13 cellular contexts compared by ENCODE assay signal in the genomic region with DNA sequence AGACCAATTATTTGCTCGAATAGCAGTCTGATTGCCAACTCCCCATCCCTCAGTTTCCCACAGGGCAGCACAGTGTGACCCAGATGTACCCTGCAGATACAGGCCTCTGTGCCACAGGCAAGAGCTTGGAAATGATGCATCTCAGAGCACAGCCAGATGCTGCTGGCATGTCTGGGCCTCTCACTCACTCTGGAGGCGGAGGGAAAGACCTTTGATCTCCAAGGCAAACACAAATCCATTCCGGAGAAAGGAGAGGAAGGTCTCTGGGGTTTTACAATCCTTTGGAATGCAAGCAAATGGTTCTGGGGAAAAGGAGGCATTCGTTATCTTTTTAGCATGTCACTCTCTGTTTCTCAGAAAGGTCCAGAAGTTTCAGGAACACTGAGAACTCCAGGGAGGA.
DNase-seq lines count a peak whose midpoint lies in the region; FAIRE-seq and TF ChIP-seq lines count a peak whose summit lies in the region.
"Had no signal": no experiment of that assay in that cellular context is flagged by ENCODE, and none has a peak within 500 bp of the region (broad histone marks: within the 10 kb centered on the region; RNA-seq: fewer than 3 reads in every experiment).

No MANE protein-coding gene starts in this region.

- no peak for FAIRE-seq in small intestine (lab: Jason Lieb, UNC)
- FAIRE-seq: kidney had no signal

- no peak overlapping the region for H3K27ac ChIP-seq in iPS DF 6.9 (ENCODE audit: low read length)
- no peak overlapping the region for H3K27ac ChIP-seq in small intestine (ENCODE audit: low read depth in 1 of 2, low read length in 1 of 2)
- H3K27ac ChIP-seq: thoracic aorta had no signal

- H3K9ac ChIP-seq in adipocyte (ENCODE audit: low read length): no peak overlapping the region

- no peak for TF ChIP-seq POLR2A in erythroblast (IDR thresholded peaks at IDR 0.05; ENCODE audit: low read length)

- WGBS in iPS DF 6.9 (ENCODE audit: insufficient coverage, insufficient read length): no CpG with 5 or more reads among the region's 4 CpGs
- 13 to 40% (median 26%) methylated on average over 4 of the region's 4 CpGs for WGBS in small intestine, 3 donors

- H3K36me3 ChIP-seq in adipocyte (ENCODE audit: control insufficient read depth, insufficient read depth, low read length, severe bottlenecking) (no peaks in the 10 kb centered on the region), iPS DF 6.9 (ENCODE audit: control insufficient read depth, insufficient read depth, low read length) (no peaks in the 10 kb centered on the region), small intestine (ENCODE audit: control insufficient read depth in 2 of 2, insufficient read depth in 2 of 2, low read length in 2 of 2) (no peaks in the 10 kb centered on the region)
- H3K36me3 ChIP-seq: thoracic aorta had no signal

- H3K9me3 ChIP-seq in adipocyte (ENCODE audit: control insufficient read depth, low read length): no peaks in the 10 kb centered on the region
- H3K9me3 ChIP-seq in iPS DF 6.9 (ENCODE audit: control insufficient read depth, insufficient read depth, low read length): no peaks in the 10 kb centered on the region; the same call in 1 of the 2 replicates
- H3K9me3 ChIP-seq in small intestine (ENCODE audit: control insufficient read depth, low read depth): no peaks in the 10 kb centered on the region
- H3K9me3 ChIP-seq: thoracic aorta had no signal

- DNase-seq in HT-29 (ENCODE audit: low spot score) (peak; percentile 41), adipocyte (ENCODE audit: low read depth) (peak; percentile 54), iPS DF 6.9 (ENCODE audit: low read depth, low spot score) (peak; percentile 16), small intestine (peak; percentile 84), middle frontal gyrus (ENCODE audit: extremely low spot score, low spot score) (no peak), erythroblast (lab: John Stamatoyannopoulos, UW) (no peak)
- DNase-seq in stimulated activated CD4-positive, alpha-beta T cell treated with anti-CD3 and anti-CD28 coated beads, Interleukin-2, amount 100 ng/mL, for 48 hours: no peak
- DNase-seq: activated CD4-positive, alpha-beta T cell treated with anti-CD3 and anti-CD28 coated beads, Interleukin-2, amount 10 ng/mL, durations not matched to agents 24 days and 14 days; kidney; MM.1S; T-helper 1 cell had no signal

- H3K27me3 ChIP-seq in adipocyte (replicated peaks; ENCODE audit: control insufficient read depth, insufficient read depth, low read length): no peaks in the 10 kb centered on the region
- no peaks in the 10 kb centered on the region for H3K27me3 ChIP-seq in iPS DF 6.9 (ENCODE audit: control insufficient read depth, insufficient read depth, low read length)
- no peaks in the 10 kb centered on the region for H3K27me3 ChIP-seq in small intestine (ENCODE audit: control insufficient read depth in 2 of 2, insufficient read depth in 2 of 2, low read length in 2 of 2)

- peaks cover 28% of the 10 kb centered on the region for H3K4me1 ChIP-seq in adipocyte (ENCODE audit: control insufficient read depth, insufficient read depth, low read length)
- peaks cover 1% of the 10 kb centered on the region; the same call in 1 of the 2 replicates for H3K4me1 ChIP-seq in iPS DF 6.9 (ENCODE audit: control insufficient read depth, insufficient read depth, low read length)
- H3K4me1 ChIP-seq in small intestine (ENCODE audit: control insufficient read depth in 2 of 2, insufficient read depth in 1 of 2, low read depth in 1 of 2, low read length in 1 of 2): peaks cover 4 to 7% of the 10 kb centered on the region in 2 donors

- H3K4me3 ChIP-seq in adipocyte (ENCODE audit: low read length) (no peak overlapping the region), iPS DF 6.9 (ENCODE audit: low read length) (no peak overlapping the region), small intestine (ENCODE audit: low read depth in 1 of 2, low read length in 2 of 2) (no peak overlapping the region)
- H3K4me3 ChIP-seq: skin epidermis, thoracic aorta had no signal

Comparison
In these comparisons a context has a peak if more than half of its experiments do, and no peak if none do; other contexts are left out.
1. DNase-seq: peak in HT-29 (single experiment), adipocyte (single experiment), iPS DF 6.9 (single experiment) and small intestine (single experiment); none in stimulated activated CD4-positive, alpha-beta T cell treated with anti-CD3 and anti-CD28 coated beads, Interleukin-2, amount 100 ng/mL, for 48 hours (0 of 2), middle frontal gyrus (single experiment) and erythroblast (0 of 2).